Comparison of ENCODE assay signal across 2 cellular contexts in the genomic region with DNA sequence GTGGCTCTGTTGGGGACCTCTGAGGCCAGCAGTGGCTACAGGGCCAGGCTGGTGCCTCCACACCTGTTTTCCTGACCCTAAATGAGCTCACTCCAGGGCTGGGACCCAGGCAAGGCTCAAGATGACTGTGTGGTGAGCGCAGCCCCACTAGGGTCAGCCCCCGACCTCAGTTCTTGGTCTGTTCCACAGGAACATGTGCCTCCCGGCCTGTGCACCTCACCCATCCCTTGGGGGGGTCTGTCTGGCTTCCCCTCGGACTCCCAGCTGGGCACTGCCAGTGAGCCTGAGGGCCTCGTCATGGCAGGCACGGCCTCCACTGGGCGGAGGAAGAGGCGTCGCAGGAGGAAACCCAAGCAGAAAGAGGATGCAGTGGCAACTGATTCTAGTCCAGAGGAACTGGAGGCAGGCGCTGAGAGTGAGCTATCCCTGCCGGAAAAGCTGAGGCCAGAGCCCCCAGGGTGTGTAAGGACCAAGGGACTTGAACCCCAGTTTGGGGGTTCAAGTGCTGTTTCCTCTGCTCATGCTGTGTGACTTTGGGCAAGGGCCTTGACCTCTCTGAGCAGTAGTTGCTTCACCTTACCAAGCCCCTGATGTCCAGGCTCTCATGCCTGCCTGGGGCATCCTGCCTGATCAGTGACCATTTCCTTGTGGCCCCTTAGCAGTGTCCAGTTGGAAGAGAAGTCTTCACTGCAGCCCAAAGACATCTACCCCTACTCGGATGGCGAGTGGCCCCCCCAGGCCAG.
TF ChIP-seq lines count a peak whose summit lies in the region.

No MANE protein-coding gene starts in this region.

TF ChIP-seq in HepG2, 621 proteins besides CTCF, POLR2A, EP300 and RAD21:
- TF ChIP-seq ZNF768 (CRISPR knock-in tag; IDR thresholded peaks at IDR 0.05) (peak; percentile 99), RBFOX2 (IDR thresholded peaks at IDR 0.05; ENCODE audit: low read depth, low read length) (0 out of 2 replicates have a peak, but pooled peaks have one; percentile 39), ZNF781 (CRISPR knock-in tag; IDR thresholded peaks at IDR 0.05; ENCODE audit: borderline replicate concordance, not compliant biosample characterization) (no peak), ZNF562 (CRISPR knock-in tag; IDR thresholded peaks at IDR 0.05; ENCODE audit: borderline replicate concordance) (no peak), ZNF225 (CRISPR knock-in tag; IDR thresholded peaks at IDR 0.05) (0 out of 2 replicates have a peak, but pooled peaks have one; percentile 21), ZNF446 (CRISPR knock-in tag; IDR thresholded peaks at IDR 0.05) (no peak), FOXA1 (IDR thresholded peaks at IDR 0.05) (no peak), FOXA1 (CRISPR knock-in tag; IDR thresholded peaks at IDR 0.05) (no peak), ZNF83 (CRISPR knock-in tag; IDR thresholded peaks at IDR 0.05; ENCODE audit: borderline replicate concordance) (0 out of 2 replicates have a peak, but pooled peaks have one; percentile 23), ZMYM3 (CRISPR knock-in tag; IDR thresholded peaks at IDR 0.05) (peak; percentile 81), ATF7-NPFF (CRISPR knock-in tag; IDR thresholded peaks at IDR 0.05; ENCODE audit: low read depth) (no peak)
- TF ChIP-seq, protein P1, sequence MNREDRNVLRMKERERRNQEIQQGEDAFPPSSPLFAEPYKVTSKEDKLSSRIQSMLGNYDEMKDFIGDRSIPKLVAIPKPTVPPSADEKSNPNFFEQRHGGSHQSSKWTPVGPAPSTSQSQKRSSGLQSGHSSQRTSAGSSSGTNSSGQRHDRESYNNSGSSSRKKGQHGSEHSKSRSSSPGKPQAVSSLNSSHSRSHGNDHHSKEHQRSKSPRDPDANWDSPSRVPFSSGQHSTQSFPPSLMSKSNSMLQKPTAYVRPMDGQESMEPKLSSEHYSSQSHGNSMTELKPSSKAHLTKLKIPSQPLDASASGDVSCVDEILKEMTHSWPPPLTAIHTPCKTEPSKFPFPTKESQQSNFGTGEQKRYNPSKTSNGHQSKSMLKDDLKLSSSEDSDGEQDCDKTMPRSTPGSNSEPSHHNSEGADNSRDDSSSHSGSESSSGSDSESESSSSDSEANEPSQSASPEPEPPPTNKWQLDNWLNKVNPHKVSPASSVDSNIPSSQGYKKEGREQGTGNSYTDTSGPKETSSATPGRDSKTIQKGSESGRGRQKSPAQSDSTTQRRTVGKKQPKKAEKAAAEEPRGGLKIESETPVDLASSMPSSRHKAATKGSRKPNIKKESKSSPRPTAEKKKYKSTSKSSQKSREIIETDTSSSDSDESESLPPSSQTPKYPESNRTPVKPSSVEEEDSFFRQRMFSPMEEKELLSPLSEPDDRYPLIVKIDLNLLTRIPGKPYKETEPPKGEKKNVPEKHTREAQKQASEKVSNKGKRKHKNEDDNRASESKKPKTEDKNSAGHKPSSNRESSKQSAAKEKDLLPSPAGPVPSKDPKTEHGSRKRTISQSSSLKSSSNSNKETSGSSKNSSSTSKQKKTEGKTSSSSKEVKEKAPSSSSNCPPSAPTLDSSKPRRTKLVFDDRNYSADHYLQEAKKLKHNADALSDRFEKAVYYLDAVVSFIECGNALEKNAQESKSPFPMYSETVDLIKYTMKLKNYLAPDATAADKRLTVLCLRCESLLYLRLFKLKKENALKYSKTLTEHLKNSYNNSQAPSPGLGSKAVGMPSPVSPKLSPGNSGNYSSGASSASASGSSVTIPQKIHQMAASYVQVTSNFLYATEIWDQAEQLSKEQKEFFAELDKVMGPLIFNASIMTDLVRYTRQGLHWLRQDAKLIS (CRISPR knock-in tag; IDR thresholded peaks at IDR 0.05) = no peak
TF ChIP-seq in HepG2: peak in this region for 5.

TF ChIP-seq in K562, 482 proteins besides CTCF, POLR2A, EP300 and RAD21:
- TF ChIP-seq KAT8 (IDR thresholded peaks at IDR 0.05; ENCODE audit: low read depth) (no peak), DIDO1 (tag; IDR thresholded peaks at IDR 0.05; ENCODE audit: low read depth) (no peak), RBM25 (IDR thresholded peaks at IDR 0.05; ENCODE audit: low read depth, low read length, severe bottlenecking) (peak; percentile 85), KDM1A (IDR thresholded peaks at IDR 0.05) (peak in 1 of 2 experiments; percentile 39; a peak in 2 of 4 replicates), BCOR (IDR thresholded peaks at IDR 0.05) (peak; percentile 68), ZFP36 (IDR thresholded peaks at IDR 0.05; ENCODE audit: low read depth, low read length, partially characterized antibody) (peak; percentile 84), SOX6 (IDR thresholded peaks at IDR 0.05) (no peak)
